8 cellular contexts compared by ENCODE assay signal in the genomic region with DNA sequence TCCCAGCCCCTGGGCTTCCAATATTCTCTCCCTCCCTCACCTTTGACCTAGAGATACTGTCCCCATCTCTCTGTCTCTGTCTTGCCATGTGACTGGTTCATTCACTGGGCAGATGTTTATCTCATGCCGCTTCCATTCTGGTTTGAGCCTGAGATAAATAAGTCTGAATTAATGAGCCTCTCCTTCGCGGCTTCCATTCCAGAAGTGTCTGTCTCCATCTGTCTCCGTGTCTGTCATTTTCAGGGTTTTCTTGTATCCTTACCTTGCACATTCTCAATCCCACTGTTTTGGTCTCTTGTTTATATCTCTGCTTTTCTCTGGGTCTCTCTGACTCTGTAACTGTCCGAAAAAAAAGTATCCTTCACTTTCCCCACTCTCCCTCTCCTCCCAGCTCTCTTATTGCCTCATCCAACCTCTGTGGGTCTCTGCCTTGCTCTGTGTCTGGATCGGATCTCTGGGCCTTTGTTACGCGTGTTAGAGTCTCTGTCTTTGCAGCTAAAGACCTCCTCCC. TPM values are rescaled to one million over a fixed set of nuclear protein-coding genes. Genes with fewer than 3 reads are reported as not detected.
DNase-seq lines count a peak whose midpoint lies in the region; ATAC-seq and TF ChIP-seq lines count a peak whose summit lies in the region.

No MANE protein-coding gene starts in this region.

- H3K4me3 ChIP-seq in GM12864 (ENCODE audit: low read depth, low read length) (peak overlapping the region; percentile 51), Peyer's patch (peak overlapping the region in 3 of 4 donors; percentile 37 to 56 (median 39)), epithelial cell of proximal tubule (ENCODE audit: low read depth, low read length) (peak overlapping the region; percentile 44)

- H3K4me1 Mint-ChIP-seq in progenitor cell of endocrine pancreas (ENCODE audit: low read depth), result peaks cover 24% of the 10 kb centered on the region

- no peaks in the 10 kb centered on the region for H3K27me3 ChIP-seq in Peyer's patch

- DNase-seq in GM12864 (ENCODE audit: low read depth), result no peak
- no peak for DNase-seq in Peyer's patch
- DNase-seq in epithelial cell of proximal tubule (ENCODE audit: low read depth), result no peak
- no peak for DNase-seq in progenitor cell of endocrine pancreas (ENCODE audit: low spot score, unreplicated experiment)
- DNase-seq in posterior cingulate gyrus, result no peak
- no peak for DNase-seq in cerebellum (ENCODE audit: low spot score)

- H3K27ac ChIP-seq in Peyer's patch, result peak overlapping the region; percentile 61 to 90 (median 80)

- peaks cover 3% of the 10 kb centered on the region for H3K36me3 Mint-ChIP-seq in progenitor cell of endocrine pancreas (ENCODE audit: insufficient read depth)

- no peaks in the 10 kb centered on the region for H3K27me3 Mint-ChIP-seq in progenitor cell of endocrine pancreas

- peaks cover 0 to 49% (median 15%) of the 10 kb centered on the region in 4 donors for H3K4me1 ChIP-seq in Peyer's patch

- no peaks in the 10 kb centered on the region for H3K9me3 Mint-ChIP-seq in progenitor cell of endocrine pancreas (ENCODE audit: low read depth)

- H3K4me3 Mint-ChIP-seq in progenitor cell of endocrine pancreas (ENCODE audit: low read depth), result peak overlapping the region; percentile 77

- intact Hi-C loops in posterior cingulate gyrus (cut with DNase I), result no loop called here

- ATAC-seq in HG02678 (IDR thresholded peaks at IDR 0.05; ENCODE audit: unreplicated experiment) (no peak), esophagus mucosa (no peak)

- no peaks in the 10 kb centered on the region for H3K9me3 ChIP-seq in Peyer's patch

- H3K27ac Mint-ChIP-seq in progenitor cell of endocrine pancreas, result peak overlapping the region; percentile 97

- TF ChIP-seq CTCF in GM12864 (IDR thresholded peaks at IDR 0.05; ENCODE audit: low read depth, low read length, missing control alignments) (no peak), Peyer's patch (IDR thresholded peaks at IDR 0.05) (no peak), epithelial cell of proximal tubule (conservative IDR thresholded peaks at IDR 0.05; ENCODE audit: low read depth, low read length) (no peak), progenitor cell of endocrine pancreas (IDR thresholded peaks at IDR 0.05; ENCODE audit: unreplicated experiment) (no peak)

- peaks cover 0 to 5% (median 0%) of the 10 kb centered on the region in 3 donors for H3K36me3 ChIP-seq in Peyer's patch

- TF ChIP-seq POLR2A in Peyer's patch (IDR thresholded peaks at IDR 0.05), result no peak

RNA-seq across cellular contexts. Expression of gene SPHK2, which starts 4.3 kb away (rescaled TPM):
- total RNA-seq in Peyer's patch (100 to 1,000 TPM in 2 of 4 donors, 10 to 100 TPM in 2; 34.7 to 121 (median 96.7) TPM), epithelial cell of proximal tubule (13.0 and 14.5 TPM in 2 replicates), progenitor cell of endocrine pancreas (137 and 138 TPM in 2 replicates), cerebellum (9.8 TPM), esophagus mucosa (7.7 TPM)

RNA-seq across cellular contexts. Expression of gene RPL18, which starts 4.6 kb away (rescaled TPM):
- total RNA-seq in Peyer's patch (1,000 to 10,000 TPM; 1,077 to 1,595 (median 1,505) TPM), epithelial cell of proximal tubule (2,819 and 2,927 TPM in 2 replicates), progenitor cell of endocrine pancreas (1,379 and 1,392 TPM in 2 replicates), cerebellum (670 TPM), esophagus mucosa (1,668 TPM)

RNA-seq across cellular contexts. Expression of gene FAM83E, which starts 8.7 kb away (rescaled TPM):
- total RNA-seq in Peyer's patch (100 to 1,000 TPM in 3 of 4 donors, 10 to 100 TPM in 1; 58.6 to 203 (median 130) TPM), epithelial cell of proximal tubule (0.14 and 0.40 TPM in 2 replicates), progenitor cell of endocrine pancreas (3.8 and 4.3 TPM in 2 replicates), cerebellum (not detected), esophagus mucosa (6.5 TPM)

RNA-seq across cellular contexts. Expression of gene DBP, which starts 13.6 kb away (rescaled TPM):
- total RNA-seq in Peyer's patch, result 10 to 100 TPM in 3 of 4 donors, 1 to 10 TPM in 1; 9.9 to 51.5 (median 35.8) TPM
- 1.3 and 5.9 TPM in 2 replicates for total RNA-seq in epithelial cell of proximal tubule
- 5.1 and 5.3 TPM in 2 replicates for total RNA-seq in progenitor cell of endocrine pancreas
- total RNA-seq in cerebellum, result 3.2 TPM
- 6.7 TPM for total RNA-seq in esophagus mucosa

RNA-seq across cellular contexts. Expression of gene SPACA4, which starts 17.1 kb away (rescaled TPM):
- total RNA-seq in Peyer's patch, result not detected
- not detected in 2 replicates for total RNA-seq in epithelial cell of proximal tubule
- not detected in 2 replicates for total RNA-seq in progenitor cell of endocrine pancreas
- not detected for total RNA-seq in cerebellum
- 0.64 TPM for total RNA-seq in esophagus mucosa
